ENCODE assay signal across 9 cellular contexts in the genomic region with DNA sequence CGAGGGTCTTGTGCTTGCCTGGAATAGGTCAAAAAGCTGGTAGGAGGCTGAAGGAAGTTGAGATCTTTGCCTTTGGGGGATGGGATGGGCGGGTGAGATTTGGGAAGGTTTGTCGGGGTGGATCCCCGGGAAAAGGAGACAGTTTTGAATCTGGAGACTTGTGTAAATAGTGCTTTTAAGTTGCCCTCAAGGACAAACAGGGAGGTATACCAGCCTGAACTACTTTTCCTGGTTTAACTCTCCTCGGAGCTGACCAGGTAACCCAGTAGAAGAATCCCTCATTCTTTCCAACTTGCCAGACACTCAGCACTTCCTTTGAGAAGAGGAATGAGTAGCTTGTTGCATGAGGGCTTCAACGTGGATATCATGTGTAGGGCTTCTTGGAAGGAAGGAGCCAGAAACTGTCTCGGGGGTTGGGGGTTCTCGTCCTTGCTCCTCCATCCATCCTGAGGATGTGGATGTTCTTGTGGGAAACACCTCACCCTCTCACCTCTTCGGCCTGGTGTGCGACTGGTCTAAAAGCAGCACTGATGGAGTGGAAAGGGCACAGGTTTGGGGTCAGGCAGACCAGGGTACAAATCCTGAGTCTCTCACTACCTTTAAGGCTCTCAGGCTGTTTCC. TPM values are rescaled to one million over a fixed set of nuclear protein-coding genes. Genes with fewer than 3 reads are reported as not detected.
DNase-seq lines count a peak whose midpoint lies in the region; ATAC-seq, FAIRE-seq and TF ChIP-seq lines count a peak whose summit lies in the region.
"Had no signal": no experiment of that assay in that cellular context is flagged by ENCODE, and none has a peak within 500 bp of the region (broad histone marks: within the 10 kb centered on the region; RNA-seq: fewer than 3 reads in every experiment).

No MANE protein-coding gene starts in this region.

- H3K27ac Mint-ChIP-seq in neural progenitor cell = no peak overlapping the region

- H3K4me2 ChIP-seq in endothelial cell of umbilical vein (ENCODE audit: insufficient read depth, low read length) (peak overlapping the region; percentile 88), neural progenitor cell (peak overlapping the region; percentile 95)

- H3K27me3 ChIP-seq in NT2/D1 (ENCODE audit: insufficient read depth, insufficient read length) (no peaks in the 10 kb centered on the region), endothelial cell of umbilical vein (ENCODE audit: control insufficient read depth in 2 of 2, insufficient read depth in 2 of 2, low read length in 2 of 2) (no peaks in the 10 kb centered on the region), neural progenitor cell (peaks cover 43% of the 10 kb centered on the region)

- BruUV-seq in endothelial cell of umbilical vein (replicated peaks; lab: Mats Ljungman, UMichigan) = TSS peak; percentile 4

- peaks cover 47% of the 10 kb centered on the region for H3K79me2 ChIP-seq in endothelial cell of umbilical vein (ENCODE audit: control insufficient read depth, insufficient read depth, low read length)
- peaks cover 53% of the 10 kb centered on the region for H3K79me2 ChIP-seq in neural progenitor cell (ENCODE audit: low read depth)

- H3K4me1 Mint-ChIP-seq in neural progenitor cell = peaks cover 36% of the 10 kb centered on the region

- H3K27me3 Mint-ChIP-seq in neural progenitor cell (ENCODE audit: insufficient read depth, low read depth) = peaks cover 23% of the 10 kb centered on the region

- no peaks in the 10 kb centered on the region for H4K20me1 ChIP-seq in endothelial cell of umbilical vein (replicated peaks; ENCODE audit: control insufficient read depth, extremely low read depth, insufficient read depth, low read length)
- H4K20me1 ChIP-seq in neural progenitor cell (ENCODE audit: low read depth) = peaks cover 33% of the 10 kb centered on the region

- peaks cover 33% of the 10 kb centered on the region for H3F3A ChIP-seq in neural progenitor cell (ENCODE audit: low read depth)

- POLR2A ChIA-PET in endothelial cell of umbilical vein (lab: Charles Lee) = no interaction called here

- peak overlapping the region; percentile 84 for H3K4me3 Mint-ChIP-seq in neural progenitor cell

- dilution Hi-C loops in endothelial cell of umbilical vein (cut with MboI; ENCODE audit: extremely low pct_ligation_motif_present, low sequenced_read_pairs) = no loop called here

- peak overlapping the region; percentile 87 for H3K4me3 ChIP-seq in NT2/D1 (ENCODE audit: insufficient read length, low read depth)
- peak overlapping the region in 2 of 3 experiments; percentile 55 to 65 for H3K4me3 ChIP-seq in endothelial cell of umbilical vein (replicated peaks in 1 of 3; ENCODE audit: insufficient read depth in 1 of 3, low read depth in 1 of 3, low read length in 3 of 3)
- peak overlapping the region; percentile 73 for H3K4me3 ChIP-seq in neural progenitor cell

- H3K36me3 ChIP-seq in NT2/D1 (ENCODE audit: insufficient read depth, insufficient read length, low read length) = peaks cover 30% of the 10 kb centered on the region
- no peaks in the 10 kb centered on the region for H3K36me3 ChIP-seq in endothelial cell of umbilical vein (ENCODE audit: control insufficient read depth in 2 of 2, extremely low read depth in 1 of 2, insufficient read depth in 2 of 2, low read length in 2 of 2)
- no peaks in the 10 kb centered on the region for H3K36me3 ChIP-seq in neural progenitor cell

- H2AFZ ChIP-seq in endothelial cell of umbilical vein (ENCODE audit: low read depth, low read length) (no peak overlapping the region), neural progenitor cell (replicated peaks) (no peak overlapping the region)

- H3K9me3 ChIP-seq in NT2/D1 (ENCODE audit: insufficient read depth, low read length) (no peaks in the 10 kb centered on the region), endothelial cell of umbilical vein (replicated peaks; ENCODE audit: control insufficient read depth, insufficient read depth, low read length) (no peaks in the 10 kb centered on the region), neural progenitor cell (ENCODE audit: low read depth) (no peaks in the 10 kb centered on the region)

- H3K9me1 ChIP-seq in endothelial cell of umbilical vein (replicated peaks; ENCODE audit: control insufficient read depth, extremely low read depth, insufficient read depth, low read length) = no peaks in the 10 kb centered on the region

- no peaks in the 10 kb centered on the region for H3K36me3 Mint-ChIP-seq in neural progenitor cell

- H3K9me3 Mint-ChIP-seq in neural progenitor cell = no peaks in the 10 kb centered on the region

- ATAC-seq in HG03521 (IDR thresholded peaks at IDR 0.05; ENCODE audit: unreplicated experiment) = no peak
- ATAC-seq in HG03139 (IDR thresholded peaks at IDR 0.05; ENCODE audit: unreplicated experiment) = no peak

- no peak for DNase-seq in NT2/D1 (ENCODE audit: low read depth, low spot score)
- peak; percentile 48 for DNase-seq in endothelial cell of umbilical vein (ENCODE audit: low read depth, low spot score)
- no peak for DNase-seq in neural progenitor cell (ENCODE audit: low spot score)
- DNase-seq in stimulated activated naive CD4-positive, alpha-beta T cell (lab: John Stamatoyannopoulos, UW) = no peak
- no peak for DNase-seq in amniotic stem cell (lab: John Stamatoyannopoulos, UW)
- DNase-seq: SHP77 treated with DMSO at 0.1 percent for 48 hours had no signal

- no peak for TF ChIP-seq POLR2A in endothelial cell of umbilical vein (IDR thresholded peaks at IDR 0.05; ENCODE audit: low read depth, low read length)

- intact Hi-C loops in endothelial cell of umbilical vein (cut with micrococcal nuclease) = loop anchor here (5.0 kb wide), 1 partner anchor 136 kb away; no protein-coding TSS in a partner anchor

- TF ChIP-seq CTCF in C4-2B (conservative IDR thresholded peaks at IDR 0.05) = no peak
- no peak for TF ChIP-seq CTCF in endothelial cell of umbilical vein (IDR thresholded peaks at IDR 0.05; ENCODE audit: extremely low read depth in 1 of 2, insufficient read depth in 1 of 2, low read depth in 1 of 2, low read length in 2 of 2)
- no peak for TF ChIP-seq CTCF in neural progenitor cell (IDR thresholded peaks at IDR 0.05)

- H3K27ac ChIP-seq in C4-2B (peak overlapping the region; percentile 90; the same call in 1 of the 2 replicates), endothelial cell of umbilical vein (ENCODE audit: insufficient read depth, low read depth, low read length) (no peak overlapping the region), neural progenitor cell (no peak overlapping the region)

- FAIRE-seq in endothelial cell of umbilical vein (lab: Jason Lieb, UNC) = no peak

- CTCF ChIA-PET in endothelial cell of umbilical vein (lab: Charles Lee) = interaction anchor here (0.7 to 1.6 kb wide), 5 partner anchors 17 to 107 kb away, joined by 3 to 6 read pairs (median 5); no protein-coding TSS in a partner anchor

- H3K4me1 ChIP-seq in NT2/D1 (ENCODE audit: insufficient read depth, insufficient read length) (peaks cover 23% of the 10 kb centered on the region), endothelial cell of umbilical vein (ENCODE audit: control insufficient read depth, extremely low read depth, insufficient read depth, low read length) (peaks cover 48% of the 10 kb centered on the region), neural progenitor cell (peaks cover 32% of the 10 kb centered on the region)

- H3K9ac ChIP-seq in NT2/D1 (ENCODE audit: insufficient read length, low read depth) = peak overlapping the region; percentile 97
- no peak overlapping the region for H3K9ac ChIP-seq in endothelial cell of umbilical vein (replicated peaks; ENCODE audit: extremely low read depth, insufficient read depth, low read length)
- H3K9ac ChIP-seq in neural progenitor cell = no peak overlapping the region

TF ChIP-seq in endothelial cell of umbilical vein, 7 proteins besides CTCF, POLR2A, EP300 and RAD21:
- TF ChIP-seq FOS (IDR thresholded peaks at IDR 0.05; ENCODE audit: borderline replicate concordance, insufficient read depth, low read length) (no peak), EZH2 (IDR thresholded peaks at IDR 0.05; ENCODE audit: borderline replicate concordance, low read depth, low read length, severe bottlenecking) (no peak), MYC (IDR thresholded peaks at IDR 0.05; ENCODE audit: low read depth, low read length) (no peak), GATA2 (IDR thresholded peaks at IDR 0.05; ENCODE audit: insufficient read depth, insufficient read length, low read depth, low read length) (no peak), POLR2AphosphoS5 (IDR thresholded peaks at IDR 0.05; ENCODE audit: insufficient read depth, low read depth, low read length) (no peak), JUN (IDR thresholded peaks at IDR 0.05; ENCODE audit: borderline replicate concordance, insufficient read depth, insufficient read length, low read depth) (no peak)
- TF ChIP-seq, protein P1, sequence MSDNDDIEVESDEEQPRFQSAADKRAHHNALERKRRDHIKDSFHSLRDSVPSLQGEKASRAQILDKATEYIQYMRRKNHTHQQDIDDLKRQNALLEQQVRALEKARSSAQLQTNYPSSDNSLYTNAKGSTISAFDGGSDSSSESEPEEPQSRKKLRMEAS (IDR thresholded peaks at IDR 0.05; ENCODE audit: insufficient read depth, insufficient read length) = no peak
TF ChIP-seq in endothelial cell of umbilical vein: peak in this region for 0.

RNA-seq across cellular contexts. Expression of a gene that starts 1.9 kb away (rescaled TPM):
- 39.4 and 46.0 TPM in 2 replicates for total RNA-seq in endothelial cell of umbilical vein
- polyA plus RNA-seq in endothelial cell of umbilical vein = 34.4 and 38.4 TPM in 2 replicates
- 37.7 and 40.5 TPM in 2 replicates for polyA plus RNA-seq in endothelial cell of umbilical vein (2011; cell fraction: cytosol; rRNA removed)
- 28.5 and 31.2 TPM in 2 replicates for polyA plus RNA-seq in endothelial cell of umbilical vein (2011; cell fraction: nucleus; rRNA removed)
- polyA plus RNA-seq in endothelial cell of umbilical vein (2012) = 34.3 and 48.3 TPM in 2 replicates
- 20.7 and 22.7 TPM in 2 replicates for polyA minus RNA-seq in endothelial cell of umbilical vein
- polyA minus RNA-seq in endothelial cell of umbilical vein (2011; cell fraction: cytosol; rRNA and poly(A)+ RNA removed) = 31.2 TPM
- 8.4 and 17.5 TPM in 2 replicates for polyA minus RNA-seq in endothelial cell of umbilical vein (2011; cell fraction: nucleus; rRNA and poly(A)+ RNA removed)
- total RNA-seq in neural progenitor cell (ENCODE audit: low replicate concordance) = 8.8 and 22.5 TPM in 2 replicates
